22 cellular contexts compared by ENCODE assay signal in the genomic region with DNA sequence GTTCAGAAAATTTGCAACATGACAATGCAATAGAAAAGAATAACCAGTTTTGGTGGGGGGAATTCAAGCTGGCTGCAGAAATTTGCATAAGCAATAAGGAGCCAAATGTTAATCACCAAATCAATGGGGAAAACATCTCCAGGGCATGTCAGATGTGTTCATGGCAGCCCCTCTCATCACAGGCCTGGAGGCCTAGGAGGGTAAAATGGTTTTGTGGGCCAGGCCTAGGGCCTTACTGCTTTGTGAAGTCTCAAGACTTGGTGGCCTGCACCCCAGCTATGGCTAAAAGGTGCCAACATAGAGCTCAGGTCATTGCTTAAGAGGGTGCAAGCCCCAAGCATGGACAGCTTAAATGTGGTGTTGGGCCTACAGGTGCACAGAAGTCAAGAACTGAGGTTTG. TPM values are rescaled to one million over a fixed set of nuclear protein-coding genes. Genes with fewer than 3 reads are reported as not detected.
DNase-seq lines count a peak whose midpoint lies in the region; ATAC-seq, FAIRE-seq and TF ChIP-seq lines count a peak whose summit lies in the region.
"Had no signal": no experiment of that assay in that cellular context is flagged by ENCODE, and none has a peak within 500 bp of the region (broad histone marks: within the 10 kb centered on the region; RNA-seq: fewer than 3 reads in every experiment).

No MANE protein-coding gene starts in this region.

- no peaks in the 10 kb centered on the region for H3K79me1 ChIP-seq in mesendoderm (ENCODE audit: low read length)

- H4K8ac ChIP-seq in mesendoderm (ENCODE audit: low read depth, low read length), result no peak overlapping the region

- POLR2A ChIA-PET in HCT116 (lab: Charles Lee) (no interaction called here), K562 (lab: Yijun Ruan, JAX) (no interaction called here)

- H3K27me3 Mint-ChIP-seq in activated T-cell treated with anti-CD3 and anti-CD28 coated beads, Interleukin-2, amount 50 U/mL, for 4 hours (ENCODE audit: low read depth), result peaks cover 8% of the 10 kb centered on the region

- TF ChIP-seq EP300 in K562 (IDR thresholded peaks at IDR 0.05; ENCODE audit: low read length), result no peak

- no peak overlapping the region for H3K9ac ChIP-seq in BLaER1
- H3K9ac ChIP-seq in HCT116 (ENCODE audit: low read length), result no peak overlapping the region
- no peak overlapping the region for H3K9ac ChIP-seq in K562 (ENCODE audit: insufficient read depth in 1 of 2, low read depth in 2 of 2, low read length in 2 of 2)
- no peak overlapping the region for H3K9ac ChIP-seq in mesendoderm (ENCODE audit: low read length)
- H3K9ac ChIP-seq: BLaER1 treated with 17β-estradiol and CSF1 and Interleukin-3, amounts not matched to agents 10 nM and 100 nM had no signal

- H2AK5ac ChIP-seq in mesendoderm (ENCODE audit: low read length), result no peak overlapping the region

- H2BK120ac ChIP-seq in mesendoderm (ENCODE audit: low read depth, low read length), result no peak overlapping the region

- no peaks in the 10 kb centered on the region for H3K9me1 ChIP-seq in K562 (ENCODE audit: control insufficient read depth, insufficient read depth, low read length)

- CTCF ChIA-PET in HCT116 (lab: Charles Lee) (no interaction called here), K562 (lab: Yijun Ruan, JAX; ENCODE audit: low intra/inter-chr PET ratio) (no interaction called here)

- no peak overlapping the region for H3K4me2 ChIP-seq in BLaER1
- H3K4me2 ChIP-seq in HCT116 (ENCODE audit: low read length), result no peak overlapping the region
- no peak overlapping the region for H3K4me2 ChIP-seq in K562 (ENCODE audit: insufficient read depth, low read length)
- no peak overlapping the region for H3K4me2 ChIP-seq in mesendoderm (ENCODE audit: low read length)
- H3K4me2 ChIP-seq: BLaER1 treated with 17β-estradiol and CSF1 and Interleukin-3, amounts not matched to agents 10 nM and 100 nM had no signal

- no peak overlapping the region for H3K4ac ChIP-seq in mesendoderm (ENCODE audit: low read depth, low read length)

- no TSS peak for BruUV-seq in HCT116 (replicated peaks; lab: Mats Ljungman, UMichigan)
- BruUV-seq in K562 (replicated peaks; lab: Mats Ljungman, UMichigan), result no TSS peak

- H3K36me3 ChIP-seq in BLaER1 (no peaks in the 10 kb centered on the region), HCT116 (ENCODE audit: control insufficient read depth in 1 of 2, insufficient read depth in 2 of 2, low read length in 2 of 2) (no peaks in the 10 kb centered on the region), K562 (ENCODE audit: control insufficient read depth, insufficient read depth, low read length) (no peaks in the 10 kb centered on the region), mesendoderm (ENCODE audit: control insufficient read depth, insufficient read depth, low read length) (no peaks in the 10 kb centered on the region)
- H3K36me3 ChIP-seq: HAP-1 had no signal

- no peak overlapping the region for H2BK5ac ChIP-seq in mesendoderm (ENCODE audit: low read length)

- no peak overlapping the region for H3K23ac ChIP-seq in mesendoderm (ENCODE audit: low read length)

- H3K4me1 Mint-ChIP-seq in activated T-cell treated with anti-CD3 and anti-CD28 coated beads, Interleukin-2, amount 50 U/mL, for 4 hours (ENCODE audit: low read depth), result no peaks in the 10 kb centered on the region
- H3K4me1 Mint-ChIP-seq: B cell; CD14-positive monocyte; CD8-positive, alpha-beta memory T cell had no signal

- no peaks in the 10 kb centered on the region for H4K20me1 ChIP-seq in BLaER1
- H4K20me1 ChIP-seq in HCT116 (ENCODE audit: insufficient read depth), result no peaks in the 10 kb centered on the region
- no peaks in the 10 kb centered on the region for H4K20me1 ChIP-seq in K562 (replicated peaks; ENCODE audit: control insufficient read depth, insufficient read depth, low read length)
- H4K20me1 ChIP-seq: BLaER1 treated with 17β-estradiol and CSF1 and Interleukin-3, amounts not matched to agents 10 nM and 100 nM had no signal

- H3K56ac ChIP-seq in mesendoderm (ENCODE audit: low read length), result no peak overlapping the region

- DNase-seq in HCT116 (ENCODE audit: low read depth, low spot score) (no peak), K562 (ENCODE audit: extremely low read depth in 1 of 4, low spot score in 3 of 4) (no peak), mesendoderm (peak; percentile 24), cerebellar cortex (ENCODE audit: low spot score) (no peak)
- DNase-seq in activated CD4-positive, CD25-positive, alpha-beta regulatory T cell (lab: John Stamatoyannopoulos, UW), result no peak
- DNase-seq in activated T-cell treated with anti-CD3 and anti-CD28 coated beads, Interleukin-2, amount 50 U/mL, for 4 hours, result no peak
- DNase-seq: CD4-positive, alpha-beta T cell; CD8-positive, alpha-beta memory T cell; DMS 273 treated with DMSO at 0.1 percent for 48 hours; EL; GDM1; GOT3 had no signal

- TF ChIP-seq RAD21 in HCT116 (IDR thresholded peaks at IDR 0.05; ENCODE audit: low read depth) (no peak), K562 (CRISPR knock-in tag; conservative IDR thresholded peaks at IDR 0.05 in 1 of 2, IDR thresholded peaks at IDR 0.05 in 1 of 2) (no peak)

- H3K4me3 Mint-ChIP-seq in activated T-cell treated with anti-CD3 and anti-CD28 coated beads, Interleukin-2, amount 50 U/mL, for 4 hours, result no peak overlapping the region
- H3K4me3 Mint-ChIP-seq: B cell; CD14-positive monocyte; CD4-positive, alpha-beta T cell; CD8-positive, alpha-beta memory T cell had no signal

- RAD21 ChIA-PET in HCT116 (lab: Charles Lee; ENCODE audit: low non-redundant PET in 1 of 2, low total read pairs in 2 of 2, uncharacterized antibody in 2 of 2, unreplicated experiment in 2 of 2), result no interaction called here

- H3K9me3 ChIP-seq in BLaER1, result peaks cover 47% of the 10 kb centered on the region
- H3K9me3 ChIP-seq in HCT116 (ENCODE audit: control insufficient read depth in 1 of 2, insufficient read depth in 1 of 2, low read depth in 1 of 2, low read length in 2 of 2), result no peaks in the 10 kb centered on the region; a peak in 1 of 4 replicates
- H3K9me3 ChIP-seq in K562 (replicated peaks; ENCODE audit: control insufficient read depth, insufficient read depth, low read depth, low read length), result no peaks in the 10 kb centered on the region

- no peak for TF ChIP-seq POLR2A in HCT116 (IDR thresholded peaks at IDR 0.05; ENCODE audit: borderline replicate concordance, extremely low read depth, insufficient read depth, insufficient read length)
- no peak for TF ChIP-seq POLR2A in K562 (conservative IDR thresholded peaks at IDR 0.05)

- no peaks in the 10 kb centered on the region for H3K4me1 ChIP-seq in BLaER1
- no peaks in the 10 kb centered on the region for H3K4me1 ChIP-seq in HCT116 (ENCODE audit: control insufficient read depth in 1 of 2, insufficient read depth in 2 of 2, low read length in 2 of 2)
- H3K4me1 ChIP-seq in K562 (replicated peaks in 1 of 2; ENCODE audit: control insufficient read depth in 2 of 2, insufficient read depth in 2 of 2, low read length in 2 of 2), result no peaks in the 10 kb centered on the region
- H3K4me1 ChIP-seq in mesendoderm (ENCODE audit: control insufficient read depth, low read depth, low read length), result no peaks in the 10 kb centered on the region
- H3K4me1 ChIP-seq: BLaER1 treated with 17β-estradiol and CSF1 and Interleukin-3, amounts not matched to agents 10 nM and 100 nM; HAP-1 had no signal

- H3K27me3 ChIP-seq in BLaER1 (no peaks in the 10 kb centered on the region), HCT116 (ENCODE audit: insufficient read depth, low read length) (no peaks in the 10 kb centered on the region), K562 (ENCODE audit: control insufficient read depth in 2 of 2, insufficient read depth in 2 of 2, low read length in 2 of 2) (no peaks in the 10 kb centered on the region), mesendoderm (ENCODE audit: insufficient read depth, low read length, poor library complexity) (no peaks in the 10 kb centered on the region)
- H3K27me3 ChIP-seq: BLaER1 treated with 17β-estradiol and CSF1 and Interleukin-3, amounts not matched to agents 10 nM and 100 nM had no signal

- no peaks in the 10 kb centered on the region for H3K36me3 Mint-ChIP-seq in activated T-cell treated with anti-CD3 and anti-CD28 coated beads, Interleukin-2, amount 50 U/mL, for 4 hours (ENCODE audit: insufficient read depth)
- H3K36me3 Mint-ChIP-seq: CD14-positive monocyte had no signal

- intact Hi-C loops in HCT116 (cut with micrococcal nuclease), result no loop called here
- intact Hi-C loops in K562 (cut with micrococcal nuclease), result no loop called here

- H4K5ac ChIP-seq in mesendoderm (ENCODE audit: low read length), result no peak overlapping the region

- ATAC-seq in HCT116, result no peak
- ATAC-seq in K562, result no peak
- ATAC-seq in activated T-cell treated with anti-CD3 and anti-CD28 coated beads, Interleukin-2, amount 50 U/mL, for 4 hours, result no peak
- no peak for ATAC-seq in GM21447 (IDR thresholded peaks at IDR 0.05; ENCODE audit: unreplicated experiment)
- ATAC-seq: GM12878 had no signal

- peaks cover 9% of the 10 kb centered on the region for H3K9me3 Mint-ChIP-seq in activated T-cell treated with anti-CD3 and anti-CD28 coated beads, Interleukin-2, amount 50 U/mL, for 4 hours

- no peaks in the 10 kb centered on the region for H3K79me2 ChIP-seq in HCT116 (ENCODE audit: insufficient read depth, low read length)
- no peaks in the 10 kb centered on the region for H3K79me2 ChIP-seq in K562 (ENCODE audit: control insufficient read depth, insufficient read depth, low read length)
- H3K79me2 ChIP-seq in mesendoderm (ENCODE audit: control insufficient read depth, insufficient read depth, low read length), result no peaks in the 10 kb centered on the region

- TF ChIP-seq CTCF in HCT116 (IDR thresholded peaks at IDR 0.05 in 2 of 3, conservative IDR thresholded peaks at IDR 0.05 in 1 of 3; ENCODE audit: borderline replicate concordance in 1 of 3, insufficient read depth in 1 of 3, low read depth in 2 of 3, low read length in 2 of 3), result no peak
- no peak for TF ChIP-seq CTCF in K562 (IDR thresholded peaks at IDR 0.05 in 2 of 3, conservative IDR thresholded peaks at IDR 0.05 in 1 of 3; ENCODE audit: insufficient read depth in 2 of 3, low read depth in 1 of 3, low read length in 3 of 3)

- in situ Hi-C loops in K562 (cut with MboI), result no loop called here

- 0 out of 2 replicates have a peak overlapping the region, but pooled peaks have one; percentile 8 for H3K4me3 ChIP-seq in BLaER1
- no peak overlapping the region for H3K4me3 ChIP-seq in HCT116 (replicated peaks in 1 of 2; ENCODE audit: low read depth in 1 of 2, low read length in 2 of 2)
- H3K4me3 ChIP-seq in K562, result no peak overlapping the region
- H3K4me3 ChIP-seq in mesendoderm (ENCODE audit: low read length), result no peak overlapping the region
- H3K4me3 ChIP-seq: BLaER1 treated with 17β-estradiol and CSF1 and Interleukin-3, amounts not matched to agents 10 nM and 100 nM; GM12878; HAP-1 had no signal

- no peak overlapping the region for H3K18ac ChIP-seq in mesendoderm (ENCODE audit: low read length)

- no peak overlapping the region for H2BK15ac ChIP-seq in mesendoderm (replicated peaks; ENCODE audit: low read depth)

- no peak overlapping the region for H3K27ac ChIP-seq in BLaER1
- H3K27ac ChIP-seq in HCT116 (ENCODE audit: low read depth, low read length), result no peak overlapping the region
- no peak overlapping the region for H3K27ac ChIP-seq in K562 (ENCODE audit: extremely low read depth, low read depth, low read length)
- H3K27ac ChIP-seq in mesendoderm (ENCODE audit: low read depth, low read length), result no peak overlapping the region
- H3K27ac ChIP-seq: BLaER1 treated with 17β-estradiol and CSF1 and Interleukin-3, amounts not matched to agents 10 nM and 100 nM had no signal

- no peaks in the 10 kb centered on the region for H3K9me2 ChIP-seq in HCT116 (ENCODE audit: insufficient read depth)

- no peak for FAIRE-seq in K562 (lab: Jason Lieb, UNC)
- FAIRE-seq: D721Med, GM12878, GM19239, H54 had no signal

- no peak overlapping the region for H2AFZ ChIP-seq in HCT116 (ENCODE audit: low read depth, low read length, poor library complexity, severe bottlenecking)
- H2AFZ ChIP-seq in K562 (ENCODE audit: low read depth, low read length), result no peak overlapping the region

RNA-seq across cellular contexts. Expression of a gene that starts 29.7 kb away (rescaled TPM):
- total RNA-seq in HCT116 (2021; ENCODE audit: unreplicated experiment), result 7.4 TPM
- 2.5 and 2.8 TPM in 2 replicates for polyA plus RNA-seq in HCT116 (2012)
- 34.6 and 51.2 TPM in 2 replicates for total RNA-seq in K562 (2011; cell fraction: chromatin; rRNA removed; ENCODE audit: low replicate concordance)
- 21.8 and 27.4 TPM in 2 replicates for total RNA-seq in K562 (2011; cell fraction: nucleolus; rRNA removed)
- total RNA-seq in K562 (2011; cell fraction: nucleoplasm; rRNA removed), result 30.0 and 38.0 TPM in 2 replicates
- 2.7 and 4.1 TPM in 2 replicates for total RNA-seq in K562 (2014; rRNA removed)
- total RNA-seq in K562 (2014; rRNA removed; fragmentation: Illumina TruSeq; extraction: Trizol), result 4.6 and 4.9 TPM in 2 replicates
- total RNA-seq in K562 (2015; rRNA removed; fragmentation: Illumina TruSeq; extraction: Trizol), result 3.6 and 4.1 TPM in 2 replicates
- total RNA-seq in K562 (2021), result 7.4 and 8.4 TPM in 2 replicates
- 8.4 and 12.2 TPM in 2 replicates for polyA plus RNA-seq in K562 (2011; rRNA removed)
- polyA plus RNA-seq in K562 (2011; cell fraction: cytosol; rRNA removed), result 8.6 and 11.0 TPM in 2 replicates
- polyA plus RNA-seq in K562 (2011; cell fraction: nucleus; rRNA removed), result 27.5 and 44.6 TPM in 2 replicates
- 4.7 and 5.3 TPM in 2 replicates for polyA plus RNA-seq in K562 (2012)
- polyA plus RNA-seq in K562 (2014; fragmentation: Illumina TruSeq; extraction: Trizol), result 6.8 and 7.2 TPM in 2 replicates
- polyA plus RNA-seq in K562 (2014; fragmentation: Nextera tagmentation; extraction: Ambion mirVana), result 1 to 10 TPM; 1.6 to 1.7 TPM
- polyA plus RNA-seq in K562 (2014; rRNA removed), result 5.6 and 5.9 TPM in 2 replicates
- polyA minus RNA-seq in K562 (2011; rRNA and poly(A)+ RNA removed), result 11.6 and 12.0 TPM in 2 replicates
- polyA minus RNA-seq in K562 (2011; cell fraction: cytosol; rRNA and poly(A)+ RNA removed), result 9.7 and 11.0 TPM in 2 replicates
- polyA minus RNA-seq in K562 (2011; cell fraction: nucleus; rRNA and poly(A)+ RNA removed), result 14.5 and 18.9 TPM in 2 replicates
- 5.1 TPM for polyA plus RNA-seq in mesendoderm (2013, experiment 1 of 2)
- 6.9 TPM for polyA plus RNA-seq in mesendoderm (2013, experiment 2 of 2)
- 1 to 10 TPM; 6.8 to 8.2 (median 6.8) TPM for total RNA-seq in activated T-cell treated with anti-CD3 and anti-CD28 coated beads, Interleukin-2, amount 50 U/mL, for 4 hours
